8 cellular contexts compared by ENCODE assay signal in the genomic region with DNA sequence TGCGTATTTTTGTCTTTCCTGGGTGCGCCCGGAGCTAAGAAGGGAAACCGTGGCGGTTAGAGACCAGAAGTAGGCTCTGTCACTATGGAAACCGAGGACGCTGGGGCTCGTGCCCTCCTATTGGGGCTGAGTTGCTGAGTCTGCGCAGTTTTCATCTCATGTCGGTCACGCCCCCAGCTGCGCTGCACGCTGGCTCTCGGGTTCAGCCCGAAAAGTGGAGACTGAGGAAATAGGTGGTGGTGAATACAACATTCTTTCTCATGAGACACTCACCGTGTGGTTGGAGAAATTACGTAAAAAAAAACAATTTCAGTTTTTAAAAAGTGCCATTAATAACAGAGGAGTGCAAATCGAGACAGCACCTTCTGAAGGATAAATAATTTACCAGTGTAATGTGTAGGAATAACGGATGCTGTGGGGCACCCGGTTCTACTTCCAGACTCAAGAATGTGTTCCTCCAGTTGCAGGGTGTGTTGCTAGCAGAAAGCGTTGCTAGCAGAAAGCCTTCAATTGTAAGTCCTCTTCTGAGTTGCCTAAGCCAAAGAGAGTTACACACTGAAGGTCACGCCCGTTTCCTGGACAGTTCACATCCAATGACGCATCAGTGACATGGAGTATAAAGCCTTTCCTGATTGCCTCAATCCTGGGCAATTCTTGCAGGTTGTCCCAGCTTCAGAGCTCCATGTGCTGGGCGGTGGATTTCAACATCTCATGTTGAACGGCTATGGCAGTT. TPM values are rescaled to one million over a fixed set of nuclear protein-coding genes. Genes with fewer than 3 reads are reported as not detected.
DNase-seq lines count a peak whose midpoint lies in the region; ATAC-seq and TF ChIP-seq lines count a peak whose summit lies in the region.

No MANE protein-coding gene starts in this region.

- H3K18ac ChIP-seq in trophoblast cell (ENCODE audit: low read length), result no peak overlapping the region

- no peaks in the 10 kb centered on the region for H3K79me1 ChIP-seq in trophoblast cell (ENCODE audit: low read length)

- no peak overlapping the region for H3K14ac ChIP-seq in trophoblast cell (ENCODE audit: low read length)

- peak in 1 of 2 donors; percentile 73 for TF ChIP-seq EP300 in tibial nerve (IDR thresholded peaks at IDR 0.05)

- H3K4me1 ChIP-seq in trophoblast cell (ENCODE audit: control insufficient read depth in 1 of 2, insufficient read depth in 2 of 2, low read length in 2 of 2) (peaks cover 0 to 5% of the 10 kb centered on the region in 2 experiments), tibial nerve (peaks cover 0 to 18% (median 3%) of the 10 kb centered on the region in 4 donors)

- peaks cover 7% of the 10 kb centered on the region for H3K9me3 Mint-ChIP-seq in activated naive CD8-positive, alpha-beta T cell treated with anti-CD3 and anti-CD28 coated beads, Interleukin-2, amount 10 ng/mL, durations not matched to agents 7 days and 5 days

- H3K27me3 ChIP-seq in trophoblast cell (ENCODE audit: insufficient read depth, low read length), result peaks cover 3% of the 10 kb centered on the region
- H3K27me3 ChIP-seq in tibial nerve, result peaks cover 0 to 11% of the 10 kb centered on the region in 2 donors

- DNase-seq in NCI-H1105 treated with DMSO at 0.1 percent for 48 hours (lab: John Stamatoyannopoulos, UW) (peak; percentile 93), SKM-1 (lab: John Stamatoyannopoulos, UW; ENCODE audit: unreplicated experiment) (peak; percentile 97), cardiac septum (ENCODE audit: low spot score) (peak; percentile 93), trophoblast cell (peak; percentile 95 to 98), tibial nerve (ENCODE audit: low spot score in 2 of 2) (peak; percentile 67 to 83)
- DNase-seq in activated naive CD8-positive, alpha-beta T cell treated with anti-CD3 and anti-CD28 coated beads, Interleukin-2, amount 10 ng/mL, durations not matched to agents 7 days and 5 days, result peak; percentile 81

- POLR2A ChIA-PET in activated naive CD8-positive, alpha-beta T cell treated with anti-CD3 and anti-CD28 coated beads, Interleukin-2, amount 10 ng/mL, durations not matched to agents 7 days and 5 days (lab: Charles Lee), result interaction anchor here (0.6 to 1.9 kb wide), 7 partner anchors 10 to 722 kb away, joined by 3 to 14 read pairs (median 3); a partner anchor contains a TSS

- peak overlapping the region; percentile 41 for H3K9ac ChIP-seq in trophoblast cell (ENCODE audit: low read length)

- H2BK5ac ChIP-seq in trophoblast cell (ENCODE audit: low read depth, low read length, poor library complexity), result no peak overlapping the region

- peak overlapping the region; percentile 9 for H4K8ac ChIP-seq in trophoblast cell (ENCODE audit: low read depth, low read length)

- H2AFZ ChIP-seq in trophoblast cell (ENCODE audit: insufficient read depth, low read length, poor library complexity), result peak overlapping the region; percentile 10

- H3K36me3 ChIP-seq in trophoblast cell (ENCODE audit: control insufficient read depth in 1 of 2, insufficient read depth in 2 of 2, low read length in 2 of 2), result no peaks in the 10 kb centered on the region
- no peaks in the 10 kb centered on the region for H3K36me3 ChIP-seq in tibial nerve

- H3K27ac ChIP-seq in trophoblast cell (ENCODE audit: low read depth, low read length) (no peak overlapping the region), tibial nerve (peak overlapping the region in 1 of 4 donors; percentile 62)

- H2AK5ac ChIP-seq in trophoblast cell (ENCODE audit: low read length), result no peak overlapping the region

- H3K36me3 Mint-ChIP-seq in activated naive CD8-positive, alpha-beta T cell treated with anti-CD3 and anti-CD28 coated beads, Interleukin-2, amount 10 ng/mL, durations not matched to agents 7 days and 5 days, result peaks cover 3% of the 10 kb centered on the region

- no peak for TF ChIP-seq CTCF in tibial nerve (IDR thresholded peaks at IDR 0.05)

- peaks cover 15% of the 10 kb centered on the region for H3K4me1 Mint-ChIP-seq in activated naive CD8-positive, alpha-beta T cell treated with anti-CD3 and anti-CD28 coated beads, Interleukin-2, amount 10 ng/mL, durations not matched to agents 7 days and 5 days

- peak; percentile 92 for ATAC-seq in HG02759 (IDR thresholded peaks at IDR 0.05; ENCODE audit: unreplicated experiment)
- peak; percentile 100 for ATAC-seq in activated naive CD8-positive, alpha-beta T cell treated with anti-CD3 and anti-CD28 coated beads, Interleukin-2, amount 10 ng/mL, durations not matched to agents 7 days and 5 days (ENCODE audit: low read depth)

- no peak overlapping the region for H2BK12ac ChIP-seq in trophoblast cell (ENCODE audit: low read length)

- H3K4ac ChIP-seq in trophoblast cell (ENCODE audit: low read depth, low read length), result no peak overlapping the region

- H3K23ac ChIP-seq in trophoblast cell (ENCODE audit: low read length), result no peak overlapping the region

- no peaks in the 10 kb centered on the region for H3K79me2 ChIP-seq in trophoblast cell (ENCODE audit: control insufficient read depth, insufficient read depth, low read length, poor library complexity)

- H4K12ac ChIP-seq in trophoblast cell (ENCODE audit: low read depth, low read length), result no peak overlapping the region

- H3K9me3 ChIP-seq in trophoblast cell (ENCODE audit: insufficient read depth, low read depth, low read length) (peaks cover 2% of the 10 kb centered on the region), tibial nerve (no peaks in the 10 kb centered on the region)

- intact Hi-C loops in cardiac septum (cut with DNase I), result no loop called here

- H2BK120ac ChIP-seq in trophoblast cell (ENCODE audit: insufficient read depth, low read length, poor library complexity), result no peak overlapping the region

- H3K4me3 ChIP-seq in GM08714 (ENCODE audit: low read length) (peak overlapping the region; percentile 38), trophoblast cell (ENCODE audit: low read depth, low read length) (peak overlapping the region; percentile 71), tibial nerve (peak overlapping the region; percentile 24 to 70 (median 49))

- H4K91ac ChIP-seq in trophoblast cell (ENCODE audit: low read depth, low read length), result no peak overlapping the region

- no CpG with 5 or more reads among the region's 26 CpGs for WGBS in trophoblast cell (ENCODE audit: extremely low coverage, insufficient coverage, insufficient read length)
- WGBS in tibial nerve, 2 donors, result 3 to 8% methylated on average over 26 of the region's 26 CpGs

- H3K4me3 Mint-ChIP-seq in activated naive CD8-positive, alpha-beta T cell treated with anti-CD3 and anti-CD28 coated beads, Interleukin-2, amount 10 ng/mL, durations not matched to agents 7 days and 5 days, result peak overlapping the region; percentile 95

- H3K4me2 ChIP-seq in trophoblast cell (ENCODE audit: low read length), result peak overlapping the region; percentile 68

- H3K27me3 Mint-ChIP-seq in activated naive CD8-positive, alpha-beta T cell treated with anti-CD3 and anti-CD28 coated beads, Interleukin-2, amount 10 ng/mL, durations not matched to agents 7 days and 5 days, result peaks cover 30% of the 10 kb centered on the region

- TF ChIP-seq POLR2A in tibial nerve (IDR thresholded peaks at IDR 0.05), result no peak

- peak overlapping the region; percentile 75 for H3K27ac Mint-ChIP-seq in activated naive CD8-positive, alpha-beta T cell treated with anti-CD3 and anti-CD28 coated beads, Interleukin-2, amount 10 ng/mL, durations not matched to agents 7 days and 5 days

RNA-seq across cellular contexts. Expression of a gene that starts 20.4 kb away (rescaled TPM):
- 100 to 1,000 TPM; 155 to 160 TPM for total RNA-seq in activated naive CD8-positive, alpha-beta T cell treated with anti-CD3 and anti-CD28 coated beads, Interleukin-2, amount 10 ng/mL, durations not matched to agents 7 days and 5 days
- total RNA-seq in cardiac septum (33.5 TPM), tibial nerve (100 to 1,000 TPM in 1 of 4 donors, 10 to 100 TPM in 3; 73.9 to 131 (median 81.6) TPM)
- 46.1 and 46.6 TPM in 2 replicates for polyA plus RNA-seq in trophoblast cell (2013)

RNA-seq across cellular contexts. Expression of a gene that starts 26.6 kb away (rescaled TPM):
- total RNA-seq in activated naive CD8-positive, alpha-beta T cell treated with anti-CD3 and anti-CD28 coated beads, Interleukin-2, amount 10 ng/mL, durations not matched to agents 7 days and 5 days, result 100 to 1,000 TPM; 108 to 123 TPM
- total RNA-seq in cardiac septum, result 54.4 TPM
- polyA plus RNA-seq in trophoblast cell (2013), result 39.5 and 40.1 TPM in 2 replicates
- total RNA-seq in tibial nerve, result 100 to 1,000 TPM in 1 of 4 donors, 10 to 100 TPM in 3; 69.3 to 103 (median 85.7) TPM

RNA-seq across cellular contexts. Expression of a gene that starts 41.6 kb away (rescaled TPM):
- total RNA-seq in activated naive CD8-positive, alpha-beta T cell treated with anti-CD3 and anti-CD28 coated beads, Interleukin-2, amount 10 ng/mL, durations not matched to agents 7 days and 5 days, result under 1 TPM; 0.36 to 0.68 TPM
- total RNA-seq in cardiac septum (0.48 TPM), tibial nerve (1 to 10 TPM; 1.5 to 1.7 (median 1.6) TPM)
- 0.50 and 0.64 TPM in 2 replicates for polyA plus RNA-seq in trophoblast cell (2013)
